1 cellular context compared by ENCODE assay signal in genomic region chr20:49630396-49630951, GRCh38.
TF ChIP-seq lines count a peak whose summit lies in the region.

No MANE protein-coding gene starts in this region.

TF ChIP-seq in GM12878, 131 proteins besides CTCF, POLR2A, EP300 and RAD21 (continued from another document and continues in another):
- TF ChIP-seq PRDM15 (CRISPR knock-in tag; IDR thresholded peaks at IDR 0.05) (no peak), IKZF2 (IDR thresholded peaks at IDR 0.05) (peak; percentile 65 to 70), ZNF217 (IDR thresholded peaks at IDR 0.05) (peak; percentile 93), ZNF384 (IDR thresholded peaks at IDR 0.05; ENCODE audit: borderline replicate concordance, low read depth, low read length) (0 out of 2 replicates have a peak, but pooled peaks have one; percentile 55), HCFC1 (IDR thresholded peaks at IDR 0.05; ENCODE audit: low read length) (no peak), CHD1 (IDR thresholded peaks at IDR 0.05; ENCODE audit: low read depth, low read length) (0 out of 2 replicates have a peak, but pooled peaks have one; percentile 63), E2F4 (IDR thresholded peaks at IDR 0.05; ENCODE audit: low read depth, low read length) (no peak), CREB1 (IDR thresholded peaks at IDR 0.05; ENCODE audit: low read depth) (no peak), DPF2 (IDR thresholded peaks at IDR 0.05) (peak; percentile 46; the same call in 1 of the 2 replicates), MAX (IDR thresholded peaks at IDR 0.05; ENCODE audit: low read depth, low read length) (0 out of 2 replicates have a peak, but pooled peaks have one; percentile 17), BMI1 (IDR thresholded peaks at IDR 0.05; ENCODE audit: borderline replicate concordance) (peak; percentile 31; the same call in 1 of the 2 replicates), MYC (IDR thresholded peaks at IDR 0.05; ENCODE audit: insufficient read depth, insufficient read length, insufficient replicate concordance, low read length, severe bottlenecking) (no peak), NBN (IDR thresholded peaks at IDR 0.05) (peak; percentile 84), SMAD1 (IDR thresholded peaks at IDR 0.05; ENCODE audit: low read depth, partially characterized antibody) (peak; percentile 26), GABPA (IDR thresholded peaks at IDR 0.05; ENCODE audit: low read depth) (no peak), NFIC (IDR thresholded peaks at IDR 0.05; ENCODE audit: low read depth, low read length) (peak; percentile 62), ZNF592 (IDR thresholded peaks at IDR 0.05) (peak; percentile 38; the same call in 1 of the 2 replicates), CUX1 (IDR thresholded peaks at IDR 0.05; ENCODE audit: insufficient replicate concordance, low read depth, low read length) (peak; percentile 59), ATF2 (IDR thresholded peaks at IDR 0.05; ENCODE audit: low read length) (peak; percentile 70; the same call in 1 of the 2 replicates), PAX8 (IDR thresholded peaks at IDR 0.05) (no peak), SMC3 (IDR thresholded peaks at IDR 0.05; ENCODE audit: borderline replicate concordance, low read length) (peak; percentile 11; the same call in 1 of the 2 replicates), SIN3A (IDR thresholded peaks at IDR 0.05; ENCODE audit: low read depth, low read length) (no peak), SKIL (IDR thresholded peaks at IDR 0.05; ENCODE audit: low read depth, poor library complexity, severe bottlenecking) (peak; percentile 97), ATF7 (IDR thresholded peaks at IDR 0.05; ENCODE audit: low read depth) (peak; percentile 95), ZBED1 (IDR thresholded peaks at IDR 0.05; ENCODE audit: borderline replicate concordance) (no peak), BRCA1 (IDR thresholded peaks at IDR 0.05; ENCODE audit: low read depth, low read length) (no peak), NR2C2 (IDR thresholded peaks at IDR 0.05; ENCODE audit: borderline replicate concordance, control insufficient read depth, insufficient read length, low read depth) (no peak), ZZZ3 (IDR thresholded peaks at IDR 0.05; ENCODE audit: control insufficient read depth, insufficient read length, low read depth) (no peak), SREBF1 (IDR thresholded peaks at IDR 0.05; ENCODE audit: low read length) (peak; percentile 85), ZNF207 (IDR thresholded peaks at IDR 0.05; ENCODE audit: borderline replicate concordance) (peak; percentile 71; the same call in 1 of the 2 replicates), IRF3 (IDR thresholded peaks at IDR 0.05) (no peak), TBL1XR1 (IDR thresholded peaks at IDR 0.05; ENCODE audit: low read depth, low read length) (peak; percentile 91; the same call in 1 of the 2 replicates), HSF1 (IDR thresholded peaks at IDR 0.05; ENCODE audit: low read depth, low read length) (no peak), SP1 (IDR thresholded peaks at IDR 0.05; ENCODE audit: low read depth, low read length) (peak; percentile 63), POU2F2 (IDR thresholded peaks at IDR 0.05; ENCODE audit: borderline replicate concordance, low read depth, low read length) (peak; percentile 96; the same call in 2 of the 3 replicates)
